ENCODE assay signal across 8 cellular contexts in genomic region chr17:29568331-29569244, GRCh38. TPM values are rescaled to one million over a fixed set of nuclear protein-coding genes. Genes with fewer than 3 reads are reported as not detected.
DNase-seq lines count a peak whose midpoint lies in the region; ATAC-seq and TF ChIP-seq lines count a peak whose summit lies in the region.

A gene with protein sequence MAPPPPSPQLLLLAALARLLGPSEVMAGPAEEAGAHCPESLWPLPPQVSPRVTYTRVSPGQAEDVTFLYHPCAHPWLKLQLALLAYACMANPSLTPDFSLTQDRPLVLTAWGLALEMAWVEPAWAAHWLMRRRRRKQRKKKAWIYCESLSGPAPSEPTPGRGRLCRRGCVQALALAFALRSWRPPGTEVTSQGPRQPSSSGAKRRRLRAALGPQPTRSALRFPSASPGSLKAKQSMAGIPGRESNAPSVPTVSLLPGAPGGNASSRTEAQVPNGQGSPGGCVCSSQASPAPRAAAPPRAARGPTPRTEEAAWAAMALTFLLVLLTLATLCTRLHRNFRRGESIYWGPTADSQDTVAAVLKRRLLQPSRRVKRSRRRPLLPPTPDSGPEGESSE (plus strand): TSS chr17:29568701. CDS start chr17:29568759, 58 bp downstream.

- peak within 1 kb of the TSS; percentile 92 for H3K27ac Mint-ChIP-seq in stimulated activated effector memory CD8-positive, alpha-beta T cell treated with anti-CD3 and anti-CD28 coated beads, Interleukin-12 subunit alpha, Interleukin-12 subunit beta, amount 100 ng/mL, for 72 hours

- TF ChIP-seq CTCF in BE2C (IDR thresholded peaks at IDR 0.05; ENCODE audit: low read depth, low read length), result no peak
- TF ChIP-seq CTCF in PC-9 (conservative IDR thresholded peaks at IDR 0.05), result no peak

- H3K27me3 ChIP-seq in BE2C, result peaks cover 20% of the 10 kb centered on the region
- no peaks in the 10 kb centered on the region for H3K27me3 ChIP-seq in PC-9 (ENCODE audit: insufficient read depth, low read depth)
- no peaks in the 10 kb centered on the region for H3K27me3 ChIP-seq in mucosa of stomach (ENCODE audit: control insufficient read depth, insufficient read depth, low read length)

- H3K4me1 Mint-ChIP-seq in stimulated activated effector memory CD8-positive, alpha-beta T cell treated with anti-CD3 and anti-CD28 coated beads, Interleukin-12 subunit alpha, Interleukin-12 subunit beta, amount 100 ng/mL, for 72 hours, result peaks cover 50% of the 10 kb centered on the region

- H3K4me3 Mint-ChIP-seq in stimulated activated effector memory CD8-positive, alpha-beta T cell treated with anti-CD3 and anti-CD28 coated beads, Interleukin-12 subunit alpha, Interleukin-12 subunit beta, amount 100 ng/mL, for 72 hours, result peak within 1 kb of the TSS; percentile 97

- H3K79me2 ChIP-seq in PC-9 (ENCODE audit: low read depth), result peaks cover 16% of the 10 kb centered on the region

- H3K9me3 ChIP-seq in BE2C (no peaks in the 10 kb centered on the region), PC-9 (ENCODE audit: insufficient read depth, low read depth) (no peaks in the 10 kb centered on the region), mucosa of stomach (ENCODE audit: control insufficient read depth, low read length) (no peaks in the 10 kb centered on the region)

- H3K27ac ChIP-seq in PC-9 (peak within 1 kb of the TSS; percentile 53), epithelial cell of prostate (peak within 1 kb of the TSS; percentile 80)

- H4K20me1 ChIP-seq in PC-9 (ENCODE audit: insufficient read depth), result no peaks in the 10 kb centered on the region

- POLR2A ChIA-PET in PC-9 (lab: Charles Lee; ENCODE audit: unreplicated experiment), result interaction anchor here (0.5 to 1.0 kb wide), 4 partner anchors 26 to 1880 kb away, joined by 3 to 7 read pairs (median 4); no protein-coding TSS in a partner anchor

- DNase-seq in BE2C (peak; percentile 79), GM19240 (ENCODE audit: insufficient read length, low spot score) (peak; percentile 86), HT-29 (ENCODE audit: low spot score) (peak; percentile 67), PC-9 (peak; percentile 64 to 89), activated T-cell treated with anti-CD3 and anti-CD28 coated beads for 4 hours (peak; percentile 93), epithelial cell of prostate (ENCODE audit: low read depth, low spot score) (no peak)
- DNase-seq in stimulated activated effector memory CD8-positive, alpha-beta T cell treated with anti-CD3 and anti-CD28 coated beads, Interleukin-12 subunit alpha, Interleukin-12 subunit beta, amount 100 ng/mL, for 72 hours (ENCODE audit: low spot score in 2 of 2), result peak; percentile 71 to 91

- no peaks in the 10 kb centered on the region for H3K9me3 Mint-ChIP-seq in stimulated activated effector memory CD8-positive, alpha-beta T cell treated with anti-CD3 and anti-CD28 coated beads, Interleukin-12 subunit alpha, Interleukin-12 subunit beta, amount 100 ng/mL, for 72 hours

- CTCF ChIA-PET in PC-9 (lab: Charles Lee), result interaction anchor here (1.0 kb wide), 1 partner anchor 24 kb away, joined by 3 read pairs; no protein-coding TSS in a partner anchor

- peak; percentile 61 for ATAC-seq in stimulated activated effector memory CD8-positive, alpha-beta T cell treated with anti-CD3 and anti-CD28 coated beads, Interleukin-12 subunit alpha, Interleukin-12 subunit beta, amount 100 ng/mL, for 72 hours

- peak within 1 kb of the TSS; percentile 83 for H3K4me2 ChIP-seq in PC-9

- peaks cover 25% of the 10 kb centered on the region for H3K36me3 Mint-ChIP-seq in stimulated activated effector memory CD8-positive, alpha-beta T cell treated with anti-CD3 and anti-CD28 coated beads, Interleukin-12 subunit alpha, Interleukin-12 subunit beta, amount 100 ng/mL, for 72 hours

- H3F3A ChIP-seq in PC-9 (ENCODE audit: insufficient read depth, low read depth), result peaks cover 39% of the 10 kb centered on the region; the same call in 1 of the 2 replicates

- intact Hi-C loops in PC-9 (cut with micrococcal nuclease; ENCODE audit: unreplicated experiment), result loop anchor here (1.0 to 5.0 kb wide), 3 partner anchors 21 to 616 kb away; partner anchors contain the start of genes GIT1 and PHF12

- peak within 1 kb of the TSS; percentile 93 for H2AFZ ChIP-seq in PC-9

- H3K4me3 ChIP-seq in BE2C (ENCODE audit: low read depth, low read length), result peak within 1 kb of the TSS; percentile 64
- H3K4me3 ChIP-seq in PC-9, result peak within 1 kb of the TSS; percentile 76
- peak within 1 kb of the TSS; percentile 77 for H3K4me3 ChIP-seq in mucosa of stomach (ENCODE audit: low read length)

- no peaks in the 10 kb centered on the region for H3K9me2 ChIP-seq in PC-9 (ENCODE audit: insufficient read depth)

- peak within 1 kb of the TSS; percentile 76 for H3K9ac ChIP-seq in mucosa of stomach (ENCODE audit: low read length)

- BruUV-seq in PC-9 (replicated peaks; lab: Mats Ljungman, UMichigan), result no TSS peak

- H3K36me3 ChIP-seq in BE2C (no peaks in the 10 kb centered on the region), PC-9 (ENCODE audit: low read depth) (no peaks in the 10 kb centered on the region), mucosa of stomach (ENCODE audit: control insufficient read depth, insufficient read depth, low read length) (no peaks in the 10 kb centered on the region)

- H3K4me1 ChIP-seq in BE2C, result peaks cover 4% of the 10 kb centered on the region
- H3K4me1 ChIP-seq in PC-9 (replicated peaks; ENCODE audit: insufficient read depth), result peaks cover 28% of the 10 kb centered on the region
- H3K4me1 ChIP-seq in mucosa of stomach (ENCODE audit: control insufficient read depth, insufficient read depth, low read length), result peaks cover 37% of the 10 kb centered on the region

RNA-seq across cellular contexts. Expression of the gene that starts here (rescaled TPM):
- 11.0 TPM for polyA plus RNA-seq in BE2C (2012; ENCODE audit: insufficient read depth, insufficient read length, low read depth)
- 118 and 141 TPM in 2 replicates for total RNA-seq in HT-29 (2014; rRNA removed; shearing (Covaris generic))
- total RNA-seq in PC-9 (2021), result 46.9 and 68.8 TPM in 2 replicates
